Comparison of ENCODE assay signal across 8 cellular contexts in genomic region chr12:113196996-113197395, GRCh38. TPM values are rescaled to one million over a fixed set of nuclear protein-coding genes. Genes with fewer than 3 reads are reported as not detected.
DNase-seq lines count a peak whose midpoint lies in the region; ATAC-seq and TF ChIP-seq lines count a peak whose summit lies in the region.

No MANE protein-coding gene starts in this region.

- H3K9me3 ChIP-seq in Panc1 (ENCODE audit: control insufficient read depth, insufficient read depth, low read depth, low read length): no peaks in the 10 kb centered on the region

- H3K36me3 Mint-ChIP-seq in Calu3 (ENCODE audit: insufficient read depth, unreplicated experiment): peaks cover 14% of the 10 kb centered on the region
- H3K36me3 Mint-ChIP-seq in activated T-helper 1 cell treated with anti-CD3 and anti-CD28 coated beads, Interleukin-12 subunit alpha, Interleukin-12 subunit beta, Interleukin-2, Interleukin-4 antibody, amounts not matched to agents 30 ng/mL and 10 ng/mL and 1 ng/mL, durations not matched to agents 14 hours and 24 hours and 36 hours (ENCODE audit: low read depth): peaks cover 8% of the 10 kb centered on the region

- TF ChIP-seq RAD21 in Ishikawa (IDR thresholded peaks at IDR 0.05; ENCODE audit: low read depth): peak; percentile 84

- no peaks in the 10 kb centered on the region for H3K27me3 ChIP-seq in Panc1 (ENCODE audit: control insufficient read depth, insufficient read depth, low read length)

- intact Hi-C loops in Calu3 (cut with micrococcal nuclease; ENCODE audit: unreplicated experiment): loop anchor here (5.0 kb wide), 4 partner anchors 45 to 225 kb away; partner anchors contain the start of genes PLBD2 and SDSL
- intact Hi-C loops in Panc1 (cut with micrococcal nuclease; ENCODE audit: unreplicated experiment): no loop called here
- intact Hi-C loops in activated T-helper 1 cell treated with anti-CD3 and anti-CD28 coated beads, Interleukin-12 subunit alpha, Interleukin-12 subunit beta, Interleukin-2, Interleukin-4 antibody, amounts not matched to agents 30 ng/mL and 10 ng/mL and 1 ng/mL, durations not matched to agents 14 hours and 24 hours and 36 hours (cut with micrococcal nuclease): loop anchor here (1.0 to 5.0 kb wide), 6 partner anchors 11 to 228 kb away; partner anchors contain the start of gene TPCN1

- peaks cover 13% of the 10 kb centered on the region for H3K4me1 Mint-ChIP-seq in Calu3 (ENCODE audit: low read depth, unreplicated experiment)
- peaks cover 11% of the 10 kb centered on the region for H3K4me1 Mint-ChIP-seq in activated T-helper 1 cell treated with anti-CD3 and anti-CD28 coated beads, Interleukin-12 subunit alpha, Interleukin-12 subunit beta, Interleukin-2, Interleukin-4 antibody, amounts not matched to agents 30 ng/mL and 10 ng/mL and 1 ng/mL, durations not matched to agents 14 hours and 24 hours and 36 hours (ENCODE audit: low read depth)

- H3K4me1 ChIP-seq in Panc1 (ENCODE audit: control insufficient read depth, insufficient read depth, low read length): peaks cover 36% of the 10 kb centered on the region

- in situ Hi-C loops in Panc1 (cut with HindIII; ENCODE audit: low pct_unique_long_range_greater_than_20kb, low sequenced_read_pairs): no loop called here

- no peak for TF ChIP-seq EP300 in Ishikawa (IDR thresholded peaks at IDR 0.05; ENCODE audit: borderline replicate concordance)

- CTCF ChIA-PET in Calu3 (lab: Charles Lee): interaction anchor here (0.6 kb wide), 8 partner anchors 10 to 43 kb away, joined by 3 to 8 read pairs (median 4); partner anchors contain the start of gene DDX54
- CTCF ChIA-PET in Panc1 (lab: Charles Lee): interaction anchor here (0.6 kb wide), 4 partner anchors 43 to 226 kb away, joined by 3 to 11 read pairs (median 6); no protein-coding TSS in a partner anchor

- TF ChIP-seq CTCF in Calu3 (IDR thresholded peaks at IDR 0.05; ENCODE audit: unreplicated experiment) (peak; percentile 57), Panc1 (IDR thresholded peaks at IDR 0.05) (peak; percentile 91), omental fat pad (IDR thresholded peaks at IDR 0.05) (no peak)

- H3K27me3 Mint-ChIP-seq in Calu3 (ENCODE audit: unreplicated experiment): no peaks in the 10 kb centered on the region
- H3K27me3 Mint-ChIP-seq in activated T-helper 1 cell treated with anti-CD3 and anti-CD28 coated beads, Interleukin-12 subunit alpha, Interleukin-12 subunit beta, Interleukin-2, Interleukin-4 antibody, amounts not matched to agents 30 ng/mL and 10 ng/mL and 1 ng/mL, durations not matched to agents 14 hours and 24 hours and 36 hours (ENCODE audit: insufficient read depth): no peaks in the 10 kb centered on the region

- BruUV-seq in Calu3 (replicated peaks; lab: Mats Ljungman, UMichigan) (no TSS peak), Panc1 (replicated peaks; lab: Mats Ljungman, UMichigan) (no TSS peak)

- ATAC-seq in GM21360 (IDR thresholded peaks at IDR 0.05; ENCODE audit: unreplicated experiment) (peak; percentile 78), Panc1 (peak; percentile 81), omental fat pad (ENCODE audit: low FRiP score) (peak; percentile 90), HG03159 (IDR thresholded peaks at IDR 0.05; ENCODE audit: unreplicated experiment) (no peak)

- H3K36me3 ChIP-seq in Panc1 (ENCODE audit: control insufficient read depth, insufficient read depth, low read length): no peaks in the 10 kb centered on the region

- no peaks in the 10 kb centered on the region for H3K9me3 Mint-ChIP-seq in Calu3 (ENCODE audit: low read depth, unreplicated experiment)
- no peaks in the 10 kb centered on the region for H3K9me3 Mint-ChIP-seq in activated T-helper 1 cell treated with anti-CD3 and anti-CD28 coated beads, Interleukin-12 subunit alpha, Interleukin-12 subunit beta, Interleukin-2, Interleukin-4 antibody, amounts not matched to agents 30 ng/mL and 10 ng/mL and 1 ng/mL, durations not matched to agents 14 hours and 24 hours and 36 hours

- H3K27ac Mint-ChIP-seq in Calu3 (ENCODE audit: unreplicated experiment): peak overlapping the region; percentile 42
- no peak overlapping the region for H3K27ac Mint-ChIP-seq in activated T-helper 1 cell treated with anti-CD3 and anti-CD28 coated beads, Interleukin-12 subunit alpha, Interleukin-12 subunit beta, Interleukin-2, Interleukin-4 antibody, amounts not matched to agents 30 ng/mL and 10 ng/mL and 1 ng/mL, durations not matched to agents 14 hours and 24 hours and 36 hours

- H3K4me3 Mint-ChIP-seq in Calu3 (ENCODE audit: low read depth, unreplicated experiment): no peak overlapping the region
- H3K4me3 Mint-ChIP-seq in activated T-helper 1 cell treated with anti-CD3 and anti-CD28 coated beads, Interleukin-12 subunit alpha, Interleukin-12 subunit beta, Interleukin-2, Interleukin-4 antibody, amounts not matched to agents 30 ng/mL and 10 ng/mL and 1 ng/mL, durations not matched to agents 14 hours and 24 hours and 36 hours: no peak overlapping the region

- DNase-seq in Calu3 (peak; percentile 81), Panc1 (ENCODE audit: low read depth, low spot score) (peak; percentile 67), fibroblast of the conjunctiva (ENCODE audit: low read depth) (peak; percentile 82), omental fat pad (ENCODE audit: low spot score) (peak; percentile 37)
- DNase-seq in activated T-helper 1 cell treated with anti-CD3 and anti-CD28 coated beads, Interleukin-12 subunit alpha, Interleukin-12 subunit beta, Interleukin-2, Interleukin-4 antibody, amounts not matched to agents 30 ng/mL and 10 ng/mL and 1 ng/mL, durations not matched to agents 14 hours and 24 hours and 36 hours (ENCODE audit: low spot score): peak; percentile 55

- no peak overlapping the region for H3K4me3 ChIP-seq in Panc1 (ENCODE audit: low read depth in 2 of 2, low read length in 2 of 2)

- H3K27ac ChIP-seq in Panc1 (ENCODE audit: low read length): peak overlapping the region; percentile 40

- POLR2A ChIA-PET in Panc1 (lab: Charles Lee): interaction anchor here (0.5 to 0.7 kb wide), 4 partner anchors 15 to 65 kb away, joined by 4 to 20 read pairs (median 5); no protein-coding TSS in a partner anchor

TF ChIP-seq in Ishikawa, 13 proteins besides CTCF, POLR2A, EP300 and RAD21 (continues in another document):
- TF ChIP-seq, protein P1, sequence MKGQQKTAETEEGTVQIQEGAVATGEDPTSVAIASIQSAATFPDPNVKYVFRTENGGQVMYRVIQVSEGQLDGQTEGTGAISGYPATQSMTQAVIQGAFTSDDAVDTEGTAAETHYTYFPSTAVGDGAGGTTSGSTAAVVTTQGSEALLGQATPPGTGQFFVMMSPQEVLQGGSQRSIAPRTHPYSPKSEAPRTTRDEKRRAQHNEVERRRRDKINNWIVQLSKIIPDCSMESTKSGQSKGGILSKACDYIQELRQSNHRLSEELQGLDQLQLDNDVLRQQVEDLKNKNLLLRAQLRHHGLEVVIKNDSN (IDR thresholded peaks at IDR 0.05): no peak
- TF ChIP-seq NFIC (IDR thresholded peaks at IDR 0.05): peak; percentile 21; the same call in 1 of the 2 replicates

RNA-seq across cellular contexts. Expression of gene RITA1, which starts 11.5 kb away (rescaled TPM):
- 27.4 and 28.4 TPM in 2 replicates for total RNA-seq in Calu3 (2022)
- total RNA-seq in Panc1 (2021; ENCODE audit: unreplicated experiment): 41.0 TPM
- polyA plus RNA-seq in Panc1 (2012; ENCODE audit: insufficient read length): 45.7 TPM
- total RNA-seq in activated T-helper 1 cell treated with anti-CD3 and anti-CD28 coated beads, Interleukin-12 subunit alpha, Interleukin-12 subunit beta, Interleukin-2, Interleukin-4 antibody, amounts not matched to agents 30 ng/mL and 10 ng/mL and 1 ng/mL, durations not matched to agents 14 hours and 24 hours and 36 hours: 27.1 and 31.4 TPM in 2 replicates
- total RNA-seq in omental fat pad: 10 to 100 TPM in 3 of 4 donors, 1 to 10 TPM in 1; 7.9 to 14.3 (median 11.5) TPM

RNA-seq across cellular contexts. Expression of gene DDX54, which starts 11.7 kb away (rescaled TPM):
- total RNA-seq in Calu3 (2022): 104 and 112 TPM in 2 replicates
- total RNA-seq in Panc1 (2021; ENCODE audit: unreplicated experiment): 101 TPM
- 156 TPM for polyA plus RNA-seq in Panc1 (2012; ENCODE audit: insufficient read length)
- 121 and 133 TPM in 2 replicates for total RNA-seq in activated T-helper 1 cell treated with anti-CD3 and anti-CD28 coated beads, Interleukin-12 subunit alpha, Interleukin-12 subunit beta, Interleukin-2, Interleukin-4 antibody, amounts not matched to agents 30 ng/mL and 10 ng/mL and 1 ng/mL, durations not matched to agents 14 hours and 24 hours and 36 hours
- 10 to 100 TPM; 42.4 to 67.0 (median 51.8) TPM for total RNA-seq in omental fat pad

RNA-seq across cellular contexts. Expression of gene TPCN1, which starts 24.3 kb away (rescaled TPM):
- total RNA-seq in Calu3 (2022) (83.0 and 91.1 TPM in 2 replicates), Panc1 (2021; ENCODE audit: unreplicated experiment) (75.2 TPM), omental fat pad (10 to 100 TPM; 29.4 to 52.0 (median 33.5) TPM)
- polyA plus RNA-seq in Panc1 (2012; ENCODE audit: insufficient read length): 94.6 TPM
- 31.4 and 35.4 TPM in 2 replicates for total RNA-seq in activated T-helper 1 cell treated with anti-CD3 and anti-CD28 coated beads, Interleukin-12 subunit alpha, Interleukin-12 subunit beta, Interleukin-2, Interleukin-4 antibody, amounts not matched to agents 30 ng/mL and 10 ng/mL and 1 ng/mL, durations not matched to agents 14 hours and 24 hours and 36 hours

RNA-seq across cellular contexts. Expression of gene CFAP73, which starts 47.5 kb away (rescaled TPM):
- total RNA-seq in Calu3 (2022) (2.3 and 3.2 TPM in 2 replicates), Panc1 (2021; ENCODE audit: unreplicated experiment) (0.10 TPM), omental fat pad (not detected)
- not detected for polyA plus RNA-seq in Panc1 (2012; ENCODE audit: insufficient read length)
- 0.16 and 0.17 TPM in 2 replicates for total RNA-seq in activated T-helper 1 cell treated with anti-CD3 and anti-CD28 coated beads, Interleukin-12 subunit alpha, Interleukin-12 subunit beta, Interleukin-2, Interleukin-4 antibody, amounts not matched to agents 30 ng/mL and 10 ng/mL and 1 ng/mL, durations not matched to agents 14 hours and 24 hours and 36 hours

Comparison
In these comparisons a context has a peak if more than half of its experiments do, and no peak if none do; other contexts are left out.
1. CTCF ChIP-seq: peak in Calu3 (single experiment) and Panc1 (single experiment); none in omental fat pad (0 of 3).
2. Peak in every context shown above with its lines, with median percentiles within 50 percentile points of each other: DNase-seq.